ENCODE assay signal across 12 cellular contexts in the genomic region with DNA sequence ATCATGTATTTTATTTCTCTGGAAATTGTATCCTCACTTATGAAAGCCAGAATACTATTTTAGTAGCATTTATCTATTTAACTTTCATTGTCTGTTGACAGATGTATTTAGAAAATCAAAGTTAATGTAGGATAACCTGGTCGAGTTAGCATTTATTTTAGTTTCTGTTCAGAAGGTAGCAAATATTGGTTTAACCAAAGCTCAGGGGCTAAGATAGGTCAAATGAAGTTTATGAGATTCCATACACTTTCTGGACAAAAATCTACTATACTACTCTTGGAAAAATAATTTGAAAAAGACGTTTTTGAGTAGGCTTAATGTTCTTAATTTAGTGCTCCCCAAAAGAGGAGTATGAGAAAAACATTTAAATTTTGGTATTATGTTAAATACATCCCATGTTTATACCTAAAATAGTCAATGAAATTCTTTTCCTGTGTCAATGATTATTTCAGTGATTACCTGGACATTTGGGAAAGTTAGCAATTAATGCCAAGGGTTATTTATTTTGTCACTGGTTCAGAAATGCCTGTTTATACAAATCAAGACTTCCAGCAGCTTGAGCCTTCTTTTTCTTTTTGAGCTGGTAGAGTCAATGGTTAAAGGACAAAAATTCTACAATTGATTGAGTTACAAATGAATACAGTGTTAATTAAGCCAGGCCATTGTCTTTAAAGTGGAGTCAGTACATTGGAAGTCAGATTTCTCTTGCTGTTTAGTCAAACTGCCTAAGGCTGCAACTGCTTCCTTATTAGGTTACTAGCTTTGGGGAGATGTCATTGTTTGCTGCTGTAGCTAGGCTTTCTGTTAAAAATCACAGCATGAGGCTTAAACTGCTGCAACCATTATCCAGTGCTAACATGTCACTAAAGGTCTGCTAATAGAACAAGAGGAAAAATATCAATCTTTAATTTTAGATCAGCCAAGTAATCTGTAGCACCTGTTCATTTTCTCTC.
A peak's percentile ranks its signal among the peaks of the same experiment; 100 is the strongest.
DNase-seq lines count a peak whose midpoint lies in the region; ATAC-seq and TF ChIP-seq lines count a peak whose summit lies in the region.
"Had no signal": no experiment of that assay in that cellular context is flagged by ENCODE, and none has a peak within 500 bp of the region (broad histone marks: within the 10 kb centered on the region; RNA-seq: fewer than 3 reads in every experiment).

No MANE protein-coding gene starts in this region.

- H3K23ac ChIP-seq in H9 (ENCODE audit: insufficient read length, low read depth, low read length) = no peak overlapping the region

- H3K27ac Mint-ChIP-seq in H9 = peak overlapping the region; percentile 82 to 99 (median 99); a peak in 6 of 7 replicates

- peaks cover 15% of the 10 kb centered on the region; the same call in 1 of the 2 replicates for H3K4me1 ChIP-seq in H9 (ENCODE audit: insufficient read depth, low read length)

- intact Hi-C loops in left cardiac atrium (cut with DNase I) = no loop called here

- no peak overlapping the region for H2BK15ac ChIP-seq in H9 (ENCODE audit: low read depth, low read length)

- H3K9ac ChIP-seq in H9 (ENCODE audit: extremely low read depth, insufficient read length, low read length) = no peak overlapping the region

- no peak overlapping the region for H2BK5ac ChIP-seq in H9 (ENCODE audit: insufficient read length, low read length)

- H3K9me3 ChIP-seq in H9 (ENCODE audit: control insufficient read depth, low read depth, low read length) = no peaks in the 10 kb centered on the region
- H3K9me3 ChIP-seq: Caco-2, neutrophil had no signal

- no peak overlapping the region; the same call in 1 of the 2 replicates for H3K14ac ChIP-seq in H9 (ENCODE audit: insufficient read depth, low read length)

- no peak overlapping the region for H3K4me2 ChIP-seq in H9 (ENCODE audit: insufficient read depth, insufficient read length, low read length)

- no peak for ATAC-seq in GM19452 (IDR thresholded peaks at IDR 0.05; ENCODE audit: unreplicated experiment)
- ATAC-seq in left cardiac atrium = no peak

- no CpG with 5 or more reads among the region's 2 CpGs for WGBS in H9 (ENCODE audit: extremely low coverage, insufficient read length, low lambda C conversion rate)

- H3K27me3 Mint-ChIP-seq in H9 (ENCODE audit: low read depth) = no peaks in the 10 kb centered on the region

- peak overlapping the region; percentile 54 for H3K27ac ChIP-seq in H9 (ENCODE audit: insufficient read length, low read depth, low read length)
- H3K27ac ChIP-seq: neutrophil had no signal

- H3K9me3 Mint-ChIP-seq in H9 = no peaks in the 10 kb centered on the region

- TF ChIP-seq CTCF in H9 (conservative IDR thresholded peaks at IDR 0.05) = no peak

- no peak overlapping the region for H2AFZ ChIP-seq in H9 (ENCODE audit: low read length)

- DNase-seq in H9 (peak; percentile 35), NCI-H2107 (lab: John Stamatoyannopoulos, UW) (peak; percentile 28), astrocyte of the hippocampus (ENCODE audit: low read depth, low spot score) (peak; percentile 40), kidney tubule cell (ENCODE audit: low spot score) (peak; percentile 49), left cardiac atrium (no peak), midbrain (lab: John Stamatoyannopoulos, UW) (no peak)
- DNase-seq in activated CD4-positive, alpha-beta T cell treated with anti-CD3 and anti-CD28 coated beads for 4 hours = no peak
- DNase-seq: activated CD8-positive, alpha-beta memory T cell treated with anti-CD3 and anti-CD28 coated beads, Interleukin-2, amount 50 U/mL, for 48 hours; Caco-2; substantia nigra had no signal

- H3K56ac ChIP-seq in H9 (ENCODE audit: insufficient read length, low read depth, low read length) = no peak overlapping the region

- peak overlapping the region; percentile 12 to 58; a peak in 3 of 5 replicates for H3K4me3 Mint-ChIP-seq in H9

- H4K5ac ChIP-seq in H9 (ENCODE audit: insufficient read length, low read depth, low read length) = no peak overlapping the region

- H3K27me3 ChIP-seq in H9 (ENCODE audit: insufficient read depth, low read length) = no peaks in the 10 kb centered on the region
- H3K27me3 ChIP-seq: neutrophil had no signal

- no peaks in the 10 kb centered on the region for H3K23me2 ChIP-seq in H9 (ENCODE audit: insufficient read length, low read depth, low read length, poor library complexity, severe bottlenecking)

- no peak overlapping the region for H2BK12ac ChIP-seq in H9 (ENCODE audit: insufficient read length, low read depth, low read length)

- H2BK20ac ChIP-seq in H9 (ENCODE audit: low read depth, low read length, poor library complexity, severe bottlenecking) = no peak overlapping the region

- peak overlapping the region; percentile 90 for H2BK120ac ChIP-seq in H9 (ENCODE audit: low read depth, low read length, poor library complexity, severe bottlenecking)

- no peaks in the 10 kb centered on the region for H4K20me1 ChIP-seq in H9 (ENCODE audit: control insufficient read depth, insufficient read depth, insufficient read length)

- peak overlapping the region; percentile 50 for H3K18ac ChIP-seq in H9 (ENCODE audit: insufficient read length, low read depth, low read length)

- H3K4me1 Mint-ChIP-seq in H9 = peaks cover 66% of the 10 kb centered on the region in 2 experiments

- no peaks in the 10 kb centered on the region for H3K79me2 ChIP-seq in H9 (ENCODE audit: insufficient read depth, low read length)

- no peak overlapping the region for H4K91ac ChIP-seq in H9 (ENCODE audit: insufficient read length, low read depth, low read length)

- H4K8ac ChIP-seq in H9 (replicated peaks; ENCODE audit: insufficient read length, low read depth, low read length) = no peak overlapping the region

- H3T11ph ChIP-seq in H9 (ENCODE audit: low read length) = peak overlapping the region; percentile 85

- no peak overlapping the region for H2AK5ac ChIP-seq in H9 (ENCODE audit: insufficient read length, low read length)

- no peaks in the 10 kb centered on the region for H3K79me1 ChIP-seq in H9 (ENCODE audit: insufficient read depth, low read depth, low read length, poor library complexity, severe bottlenecking)

- no peak overlapping the region for H3K4ac ChIP-seq in H9 (ENCODE audit: low read depth, low read length)

- no peaks in the 10 kb centered on the region; a peak in 1 of 7 replicates for H3K36me3 Mint-ChIP-seq in H9 (ENCODE audit: insufficient read depth in 1 of 3, low read depth in 3 of 3)

Comparison
In these comparisons a context has a peak if more than half of its experiments do, and no peak if none do; other contexts are left out.
1. DNase-seq: peak in H9 (single experiment), NCI-H2107 (single experiment), astrocyte of the hippocampus (single experiment) and kidney tubule cell (single experiment); none in left cardiac atrium (single experiment), activated CD4-positive, alpha-beta T cell treated with anti-CD3 and anti-CD28 coated beads for 4 hours (0 of 2) and midbrain (single experiment).